13 cellular contexts compared by ENCODE assay signal in genomic region chr5:114435220-114435481, GRCh38.
DNase-seq lines count a peak whose midpoint lies in the region; ATAC-seq and TF ChIP-seq lines count a peak whose summit lies in the region.
"Had no signal": no experiment of that assay in that cellular context is flagged by ENCODE, and none has a peak within 500 bp of the region (broad histone marks: within the 10 kb centered on the region; RNA-seq: fewer than 3 reads in every experiment).

No MANE protein-coding gene starts in this region.

- TF ChIP-seq CTCF in H9 (conservative IDR thresholded peaks at IDR 0.05) = no peak
- TF ChIP-seq CTCF in WTC11 (IDR thresholded peaks at IDR 0.05) = no peak
- TF ChIP-seq CTCF in dorsolateral prefrontal cortex (IDR thresholded peaks at IDR 0.05 in 54 of 56, conservative IDR thresholded peaks at IDR 0.05 in 2 of 56; ENCODE audit: low read depth in 1 of 56, partially characterized antibody in 56 of 56) = no peak

- H3T11ph ChIP-seq in H9 (ENCODE audit: low read length) = no peak overlapping the region

- peaks cover 48 to 55% of the 10 kb centered on the region in 2 experiments for H3K4me1 Mint-ChIP-seq in H9
- H3K4me1 Mint-ChIP-seq in WTC11 = peaks cover 55% of the 10 kb centered on the region
- H3K4me1 Mint-ChIP-seq: CD4-positive, CD25-positive, alpha-beta regulatory T cell; CD8-positive, alpha-beta memory T cell had no signal

- H2BK15ac ChIP-seq in H9 (ENCODE audit: low read depth, low read length) (no peak overlapping the region), mesendoderm (replicated peaks; ENCODE audit: low read depth) (peak overlapping the region; percentile 42)

- H3K56ac ChIP-seq in H9 (ENCODE audit: insufficient read length, low read depth, low read length) (no peak overlapping the region), mesendoderm (ENCODE audit: low read length) (no peak overlapping the region)

- no peak overlapping the region for H2BK12ac ChIP-seq in H9 (ENCODE audit: insufficient read length, low read depth, low read length)

- H3K23me2 ChIP-seq in H9 (ENCODE audit: insufficient read length, low read depth, low read length, poor library complexity, severe bottlenecking) = no peaks in the 10 kb centered on the region

- no peak overlapping the region for H3K14ac ChIP-seq in H9 (ENCODE audit: insufficient read depth, low read length)

- H3K9me3 Mint-ChIP-seq in H9 (peaks cover 14 to 18% of the 10 kb centered on the region in 2 experiments), WTC11 (peaks cover 22% of the 10 kb centered on the region)

- WGBS in H9 (ENCODE audit: extremely low coverage, insufficient read length, low lambda C conversion rate) = no CpG with 5 or more reads among the region's 1 CpG
- no CpG with 5 or more reads among the region's 1 CpG for WGBS in mesendoderm (ENCODE audit: extremely low coverage, insufficient coverage, low lambda C conversion rate)

- H4K8ac ChIP-seq in H9 (replicated peaks; ENCODE audit: insufficient read length, low read depth, low read length) = no peak overlapping the region
- H4K8ac ChIP-seq in mesendoderm (ENCODE audit: low read depth, low read length) = no peak overlapping the region

- DNase-seq in H9 (no peak), WTC11 (ENCODE audit: low spot score) (no peak), mesendoderm (no peak), LoVo (ENCODE audit: low spot score) (no peak), dorsolateral prefrontal cortex (no peak)
- no peak for DNase-seq in activated naive CD4-positive, alpha-beta T cell (lab: John Stamatoyannopoulos, UW)
- DNase-seq: BE2C; C1 segment of cervical spinal cord; CD4-positive, CD25-positive, alpha-beta regulatory T cell; CD8-positive, alpha-beta memory T cell; COR-L47; GOT3 had no signal

- H3K36me3 Mint-ChIP-seq in H9 (ENCODE audit: insufficient read depth in 1 of 3, low read depth in 3 of 3) (peaks cover 5 to 23% (median 21%) of the 10 kb centered on the region in 3 experiments), WTC11 (peaks cover 20% of the 10 kb centered on the region)
- H3K36me3 Mint-ChIP-seq: CD4-positive, CD25-positive, alpha-beta regulatory T cell; CD8-positive, alpha-beta memory T cell had no signal

- H2AFZ ChIP-seq in H9 (ENCODE audit: low read length) = no peak overlapping the region

- H3K27me3 Mint-ChIP-seq in H9 (ENCODE audit: low read depth) (no peaks in the 10 kb centered on the region), WTC11 (ENCODE audit: low read depth) (no peaks in the 10 kb centered on the region)
- H3K27me3 Mint-ChIP-seq: CD4-positive, CD25-positive, alpha-beta regulatory T cell had no signal

- H3K27ac Mint-ChIP-seq in H9 (peak overlapping the region; percentile 34 to 93 (median 89); a peak in 6 of 7 replicates), WTC11 (peak overlapping the region; percentile 96)
- H3K27ac Mint-ChIP-seq: CD4-positive, CD25-positive, alpha-beta regulatory T cell; CD8-positive, alpha-beta memory T cell had no signal

- H3K79me2 ChIP-seq in H9 (ENCODE audit: insufficient read depth, low read length) (no peaks in the 10 kb centered on the region; the same call in 1 of the 2 replicates), mesendoderm (ENCODE audit: control insufficient read depth, insufficient read depth, low read length) (no peaks in the 10 kb centered on the region)

- H3K27ac ChIP-seq in H9 (ENCODE audit: insufficient read length, low read depth, low read length) (no peak overlapping the region), mesendoderm (ENCODE audit: low read depth, low read length) (no peak overlapping the region), dorsolateral prefrontal cortex (no peak overlapping the region)

- H3K79me1 ChIP-seq in H9 (ENCODE audit: insufficient read depth, low read depth, low read length, poor library complexity, severe bottlenecking) (no peaks in the 10 kb centered on the region), mesendoderm (ENCODE audit: low read length) (no peaks in the 10 kb centered on the region)

- H3K23ac ChIP-seq in H9 (ENCODE audit: insufficient read length, low read depth, low read length) = no peak overlapping the region
- no peak overlapping the region for H3K23ac ChIP-seq in mesendoderm (ENCODE audit: low read length)

- no peak overlapping the region for H2AK5ac ChIP-seq in H9 (ENCODE audit: insufficient read length, low read length)
- H2AK5ac ChIP-seq in mesendoderm (ENCODE audit: low read length) = no peak overlapping the region

- H4K5ac ChIP-seq in H9 (ENCODE audit: insufficient read length, low read depth, low read length) = no peak overlapping the region
- H4K5ac ChIP-seq in mesendoderm (ENCODE audit: low read length) = no peak overlapping the region

- H3K4me3 Mint-ChIP-seq in H9 (peak overlapping the region in 1 of 2 experiments; percentile 33; a peak in 2 of 5 replicates), WTC11 (peak overlapping the region; percentile 16)
- H3K4me3 Mint-ChIP-seq: CD4-positive, CD25-positive, alpha-beta regulatory T cell; CD8-positive, alpha-beta memory T cell had no signal

- POLR2A ChIA-PET in WTC11 (lab: Charles Lee) = no interaction called here

- H3K4me2 ChIP-seq in H9 (ENCODE audit: insufficient read depth, insufficient read length, low read length) (no peak overlapping the region), mesendoderm (ENCODE audit: low read length) (no peak overlapping the region)

- H3K4me3 ChIP-seq in mesendoderm (ENCODE audit: low read length) (no peak overlapping the region), dorsolateral prefrontal cortex (no peak overlapping the region)
- H3K4me3 ChIP-seq: HAP-1 had no signal

- H3K18ac ChIP-seq in H9 (ENCODE audit: insufficient read length, low read depth, low read length) (no peak overlapping the region), mesendoderm (ENCODE audit: low read length) (no peak overlapping the region)

- no peaks in the 10 kb centered on the region for H4K20me1 ChIP-seq in H9 (ENCODE audit: control insufficient read depth, insufficient read depth, insufficient read length)

- H2BK5ac ChIP-seq in H9 (ENCODE audit: insufficient read length, low read length) (no peak overlapping the region), mesendoderm (ENCODE audit: low read length) (no peak overlapping the region)

- intact Hi-C loops in dorsolateral prefrontal cortex (cut with DNase I) = no loop called here

- H3K4me1 ChIP-seq in H9 (ENCODE audit: insufficient read depth, low read length) (peaks cover 7% of the 10 kb centered on the region; the same call in 1 of the 2 replicates), mesendoderm (ENCODE audit: control insufficient read depth, low read depth, low read length) (peaks cover 6% of the 10 kb centered on the region)
- H3K4me1 ChIP-seq: BE2C, HAP-1 had no signal

- H3K27me3 ChIP-seq in H9 (ENCODE audit: insufficient read depth, low read length) (no peaks in the 10 kb centered on the region), mesendoderm (ENCODE audit: insufficient read depth, low read length, poor library complexity) (no peaks in the 10 kb centered on the region), dorsolateral prefrontal cortex (no peaks in the 10 kb centered on the region)
- H3K27me3 ChIP-seq: BE2C had no signal

- no peak overlapping the region for H3K4ac ChIP-seq in H9 (ENCODE audit: low read depth, low read length)
- peak overlapping the region; percentile 25 for H3K4ac ChIP-seq in mesendoderm (ENCODE audit: low read depth, low read length)

- H3K9ac ChIP-seq in H9 (ENCODE audit: extremely low read depth, insufficient read length, low read length) (no peak overlapping the region), mesendoderm (ENCODE audit: low read length) (no peak overlapping the region)

- no peak overlapping the region for H2BK120ac ChIP-seq in H9 (ENCODE audit: low read depth, low read length, poor library complexity, severe bottlenecking)
- peak overlapping the region; percentile 49 for H2BK120ac ChIP-seq in mesendoderm (ENCODE audit: low read depth, low read length)

- CTCF ChIA-PET in WTC11 (lab: Charles Lee) = interaction anchor here (1.2 to 3.2 kb wide), 2 partner anchors 12 to 15 kb away, joined by 4 to 11 read pairs; no protein-coding TSS in a partner anchor

- no peak overlapping the region for H2BK20ac ChIP-seq in H9 (ENCODE audit: low read depth, low read length, poor library complexity, severe bottlenecking)

- H3K36me3 ChIP-seq in mesendoderm (ENCODE audit: control insufficient read depth, insufficient read depth, low read length) = no peaks in the 10 kb centered on the region
- H3K36me3 ChIP-seq: BE2C, HAP-1 had no signal

- no peaks in the 10 kb centered on the region for H3K9me3 ChIP-seq in H9 (ENCODE audit: control insufficient read depth, low read depth, low read length)
- H3K9me3 ChIP-seq: BE2C, HAP-1 had no signal

- no peak overlapping the region for H4K91ac ChIP-seq in H9 (ENCODE audit: insufficient read length, low read depth, low read length)

- ATAC-seq in WTC11 = no peak

TF ChIP-seq in WTC11, 78 proteins besides CTCF, POLR2A, EP300 and RAD21:
- no peak for TF ChIP-seq ELF4 (CRISPR knock-in tag; IDR thresholded peaks at IDR 0.05; ENCODE audit: low read depth)
- no peak for TF ChIP-seq RORB (CRISPR knock-in tag; IDR thresholded peaks at IDR 0.05)
